9 cellular contexts compared by ENCODE assay signal in genomic region chr19:6528544-6529121, GRCh38. TPM values are rescaled to one million over a fixed set of nuclear protein-coding genes. Genes with fewer than 3 reads are reported as not detected.
DNase-seq lines count a peak whose midpoint lies in the region; ATAC-seq and TF ChIP-seq lines count a peak whose summit lies in the region.
"Had no signal": no experiment of that assay in that cellular context is flagged by ENCODE, and none has a peak within 500 bp of the region (broad histone marks: within the 10 kb centered on the region; RNA-seq: fewer than 3 reads in every experiment).

No MANE protein-coding gene starts in this region.

- H3K9me3 ChIP-seq in OCI-LY7 (ENCODE audit: low read length) (no peaks in the 10 kb centered on the region), heart left ventricle (no peaks in the 10 kb centered on the region)

- H3K4me1 Mint-ChIP-seq in activated CD4-positive, alpha-beta T cell treated with anti-CD3 and anti-CD28 coated beads, Interleukin-2, amount 10 ng/mL, durations not matched to agents 24 days and 14 days = peaks cover 28% of the 10 kb centered on the region

- peaks cover 32% of the 10 kb centered on the region for H3K79me2 ChIP-seq in OCI-LY7 (ENCODE audit: insufficient read depth, low read depth, low read length)

- H3K9me2 ChIP-seq in OCI-LY7 (ENCODE audit: insufficient read depth, low read length) = no peaks in the 10 kb centered on the region

- TF ChIP-seq POLR2A in GM18951 (IDR thresholded peaks at IDR 0.05; ENCODE audit: extremely low read depth, insufficient read depth, insufficient read length) (peak; percentile 36), heart left ventricle (IDR thresholded peaks at IDR 0.05) (no peak)

- POLR2A ChIA-PET in OCI-LY7 (lab: Charles Lee) = interaction anchor here (0.6 to 1.1 kb wide), 3 partner anchors 9 to 77 kb away, joined by 3 to 7 read pairs (median 5); no protein-coding TSS in a partner anchor

- H3K36me3 ChIP-seq in OCI-LY7 (ENCODE audit: insufficient read depth, low read length) (no peaks in the 10 kb centered on the region), heart left ventricle (no peaks in the 10 kb centered on the region)

- peaks cover 14% of the 10 kb centered on the region; the same call in 1 of the 2 replicates for H4K20me1 ChIP-seq in OCI-LY7 (ENCODE audit: insufficient read depth, low read length)

- peaks cover 32% of the 10 kb centered on the region for H3K27me3 Mint-ChIP-seq in activated CD4-positive, alpha-beta T cell treated with anti-CD3 and anti-CD28 coated beads, Interleukin-2, amount 10 ng/mL, durations not matched to agents 24 days and 14 days

- no peak overlapping the region for H3K27ac Mint-ChIP-seq in activated CD4-positive, alpha-beta T cell treated with anti-CD3 and anti-CD28 coated beads, Interleukin-2, amount 10 ng/mL, durations not matched to agents 24 days and 14 days

- no peaks in the 10 kb centered on the region for H3K9me3 Mint-ChIP-seq in activated CD4-positive, alpha-beta T cell treated with anti-CD3 and anti-CD28 coated beads, Interleukin-2, amount 10 ng/mL, durations not matched to agents 24 days and 14 days

- peaks cover 4 to 24% (median 16%) of the 10 kb centered on the region in 9 donors for H3K27me3 ChIP-seq in heart left ventricle

- no peak overlapping the region for H2AFZ ChIP-seq in OCI-LY7 (ENCODE audit: low read length)

- intact Hi-C loops in OCI-LY7 (cut with micrococcal nuclease; ENCODE audit: unreplicated experiment) (loop anchor here (2.0 kb wide), 1 partner anchor 48 kb away; no protein-coding TSS in a partner anchor), heart left ventricle (cut with DNase I) (loop anchor here in 2 of 10 donors (5.0 to 10.0 kb wide), 2 partner anchors 79 to 216 kb away; no protein-coding TSS in a partner anchor)
- intact Hi-C loops in activated CD4-positive, alpha-beta T cell treated with anti-CD3 and anti-CD28 coated beads, Interleukin-2, amount 10 ng/mL, durations not matched to agents 24 days and 14 days (cut with micrococcal nuclease) = no loop called here

- DNase-seq in OCI-LY7 (ENCODE audit: low spot score) (peak; percentile 82), heart left ventricle (peak; percentile 60 to 84 (median 74)), superior temporal gyrus (ENCODE audit: extremely low spot score) (peak; percentile 72), islet precursor cell (no peak), NCI-H2081 (lab: John Stamatoyannopoulos, UW) (no peak)
- no peak for DNase-seq in NK-92 treated with Interleukin-12 subunit alpha and Interleukin-12 subunit beta, amount 100 ng/mL, for 24 hours (lab: John Stamatoyannopoulos, UW)
- DNase-seq in activated CD4-positive, alpha-beta T cell treated with anti-CD3 and anti-CD28 coated beads, Interleukin-2, amount 10 ng/mL, durations not matched to agents 24 days and 14 days = no peak
- DNase-seq: T-helper 17 cell had no signal

- peak overlapping the region; percentile 80 for H3K4me2 ChIP-seq in OCI-LY7 (ENCODE audit: low read length)

- H3K4me3 ChIP-seq in OCI-LY7 (ENCODE audit: low read depth, low read length, poor library complexity, severe bottlenecking) = peak overlapping the region; percentile 91
- H3K4me3 ChIP-seq in heart left ventricle = no peak overlapping the region

- H3K36me3 Mint-ChIP-seq in activated CD4-positive, alpha-beta T cell treated with anti-CD3 and anti-CD28 coated beads, Interleukin-2, amount 10 ng/mL, durations not matched to agents 24 days and 14 days (ENCODE audit: low read depth) = peaks cover 5% of the 10 kb centered on the region

- TF ChIP-seq CTCF in OCI-LY7 (conservative IDR thresholded peaks at IDR 0.05; ENCODE audit: low read length) = no peak
- TF ChIP-seq CTCF in heart left ventricle (IDR thresholded peaks at IDR 0.05) = no peak

- CTCF ChIA-PET in OCI-LY7 (lab: Charles Lee; ENCODE audit: unreplicated experiment) = interaction anchor here (0.6 kb wide), 1 partner anchor 689 kb away, joined by 6 read pairs; no protein-coding TSS in a partner anchor

- peak; percentile 55 to 79 (median 71) for ATAC-seq in heart left ventricle
- ATAC-seq: T-helper 17 cell had no signal

- H3K4me1 ChIP-seq in OCI-LY7 (ENCODE audit: insufficient read depth, low read length, poor library complexity, severe bottlenecking) (peaks cover 58% of the 10 kb centered on the region), heart left ventricle (peaks cover 0 to 46% (median 32%) of the 10 kb centered on the region in 12 donors)

- H3K4me3 Mint-ChIP-seq in activated CD4-positive, alpha-beta T cell treated with anti-CD3 and anti-CD28 coated beads, Interleukin-2, amount 10 ng/mL, durations not matched to agents 24 days and 14 days = no peak overlapping the region

- no TSS peak for BruUV-seq in OCI-LY7 (replicated peaks; lab: Mats Ljungman, UMichigan)

- H3K27ac ChIP-seq in OCI-LY7 (ENCODE audit: low read depth, low read length, poor library complexity, severe bottlenecking) (peak overlapping the region; percentile 91), heart left ventricle (no peak overlapping the region)

- in situ Hi-C loops in GM18951 (cut with MboI; ENCODE audit: low sequenced_read_pairs, unreplicated experiment) = loop anchor here (10.0 kb wide), 1 partner anchor 206 kb away; the partner anchor contains the start of genes GPR108 and TRIP10

- 17 to 27% (median 23%) methylated on average over 9 of the region's 9 CpGs for WGBS in heart left ventricle, 4 donors

RNA-seq across cellular contexts. Expression of gene TNFSF9, which starts 2.2 kb away (rescaled TPM):
- 18.1 and 22.3 TPM in 2 replicates for total RNA-seq in OCI-LY7 (2014; rRNA removed; shearing (Covaris generic))
- total RNA-seq in OCI-LY7 (2022) = 16.1 and 20.9 TPM in 2 replicates
- total RNA-seq in heart left ventricle = under 1 TPM in 4 of 9 donors, not detected in 5; 0.21 to 0.77 (median 0.49) TPM
- under 1 TPM; 0.08 to 0.11 TPM for polyA plus RNA-seq in heart left ventricle
- total RNA-seq in activated CD4-positive, alpha-beta T cell treated with anti-CD3 and anti-CD28 coated beads, Interleukin-2, amount 10 ng/mL, durations not matched to agents 24 days and 14 days = 6.1 and 6.4 TPM in 2 replicates

RNA-seq across cellular contexts. Expression of gene TUBB4A, which starts 26.5 kb away (rescaled TPM):
- 9.7 and 14.4 TPM in 2 replicates for total RNA-seq in OCI-LY7 (2014; rRNA removed; shearing (Covaris generic))
- total RNA-seq in OCI-LY7 (2022) (12.6 and 16.0 TPM in 2 replicates), heart left ventricle (1 to 10 TPM in 6 of 9 donors, under 1 TPM in 3; 0.41 to 4.8 (median 1.6) TPM)
- 1 to 10 TPM in 1 of 2 donors, under 1 TPM in 1; 0.15 to 2.0 TPM for polyA plus RNA-seq in heart left ventricle
- 2.8 and 3.3 TPM in 2 replicates for total RNA-seq in activated CD4-positive, alpha-beta T cell treated with anti-CD3 and anti-CD28 coated beads, Interleukin-2, amount 10 ng/mL, durations not matched to agents 24 days and 14 days

RNA-seq across cellular contexts. Expression of gene DENND1C, which starts 47.0 kb away (rescaled TPM):
- total RNA-seq in OCI-LY7 (2014; rRNA removed; shearing (Covaris generic)) = 40.9 and 41.8 TPM in 2 replicates
- 68.3 and 76.1 TPM in 2 replicates for total RNA-seq in OCI-LY7 (2022)
- 1 to 10 TPM in 2 of 9 donors, under 1 TPM in 7; 0.17 to 9.5 (median 0.50) TPM for total RNA-seq in heart left ventricle
- polyA plus RNA-seq in heart left ventricle = under 1 TPM; 0.25 to 0.42 TPM
- 63.7 and 67.6 TPM in 2 replicates for total RNA-seq in activated CD4-positive, alpha-beta T cell treated with anti-CD3 and anti-CD28 coated beads, Interleukin-2, amount 10 ng/mL, durations not matched to agents 24 days and 14 days

Comparison
In these comparisons a context has a peak if more than half of its experiments do, and no peak if none do; other contexts are left out.
1. DNase-seq: peak in OCI-LY7 (single experiment), heart left ventricle (5 of 5) and superior temporal gyrus (single experiment); none in islet precursor cell (single experiment), NCI-H2081 (0 of 2), NK-92 treated with Interleukin-12 subunit alpha and Interleukin-12 subunit beta, amount 100 ng/mL, for 24 hours (single experiment) and activated CD4-positive, alpha-beta T cell treated with anti-CD3 and anti-CD28 coated beads, Interleukin-2, amount 10 ng/mL, durations not matched to agents 24 days and 14 days (single experiment).